Comparison of ENCODE assay signal across 21 cellular contexts in the genomic region with DNA sequence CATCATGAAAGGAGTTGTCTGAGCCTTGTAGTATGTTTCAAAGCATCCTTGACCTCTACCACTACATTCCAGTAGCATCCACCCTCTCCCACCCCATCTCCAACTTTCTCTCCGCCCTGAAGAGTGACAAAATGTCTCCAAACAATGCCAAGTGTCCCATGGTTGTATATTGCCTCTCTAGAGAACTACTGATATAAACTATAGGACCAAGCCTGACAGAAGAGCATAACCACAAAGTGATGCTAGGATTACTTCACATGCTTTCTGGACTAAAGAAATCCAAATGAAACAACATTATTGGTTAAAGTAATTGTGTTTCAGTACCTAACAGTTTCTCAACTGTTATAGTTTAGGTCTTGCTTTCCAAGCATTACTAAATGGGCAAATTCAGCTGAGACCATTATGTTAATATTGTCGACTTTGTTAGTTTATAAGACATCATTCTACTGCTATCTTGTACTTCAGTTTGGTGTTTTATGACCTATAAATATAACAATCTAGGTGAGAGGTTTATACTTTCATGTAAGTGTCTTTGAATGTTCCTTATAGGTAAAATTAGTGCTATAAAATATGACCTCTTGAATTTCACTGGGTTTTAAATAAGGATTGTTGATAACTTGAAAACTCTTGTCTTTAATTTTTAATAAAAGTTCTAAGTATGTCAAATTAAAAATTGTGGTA.
DNase-seq lines count a peak whose midpoint lies in the region; ATAC-seq, FAIRE-seq and TF ChIP-seq lines count a peak whose summit lies in the region.
"Had no signal": no experiment of that assay in that cellular context is flagged by ENCODE, and none has a peak within 500 bp of the region (broad histone marks: within the 10 kb centered on the region; RNA-seq: fewer than 3 reads in every experiment).

No MANE protein-coding gene starts in this region.

- TF ChIP-seq RAD21 in A549 (conservative IDR thresholded peaks at IDR 0.05 in 1 of 2, IDR thresholded peaks at IDR 0.05 in 1 of 2), result no peak

- H3K27me3 ChIP-seq in transverse colon (no peaks in the 10 kb centered on the region), thyroid gland (no peaks in the 10 kb centered on the region)
- H3K27me3 ChIP-seq: BLaER1 treated with 17β-estradiol and CSF1 and Interleukin-3, amounts not matched to agents 10 nM and 100 nM had no signal

- intact Hi-C loops in mucosa of descending colon (cut with DNase I, micrococcal nuclease), result no loop called here
- intact Hi-C loops in transverse colon (cut with DNase I; ENCODE audit: low total_unique reads), result no loop called here
- intact Hi-C loops in thyroid gland (cut with DNase I), result no loop called here

- ATAC-seq in A549 (no peak), mucosa of descending colon (peak; percentile 62)
- ATAC-seq: GM23338, HCT116, HepG2 had no signal

- H3K27ac Mint-ChIP-seq in nephron progenitor cell, result no peak overlapping the region
- H3K27ac Mint-ChIP-seq: B cell, GM23338, HFFc6, IgD-negative memory B cell had no signal

- no peak for TF ChIP-seq EP300 in A549 (IDR thresholded peaks at IDR 0.05)
- TF ChIP-seq EP300 in transverse colon (IDR thresholded peaks at IDR 0.05; ENCODE audit: low read depth), result no peak

- no peaks in the 10 kb centered on the region for H3K27me3 Mint-ChIP-seq in nephron progenitor cell (ENCODE audit: low read depth, poor library complexity)

- no peak for DNase-seq in A549 (ENCODE audit: low read depth in 1 of 2, low spot score in 1 of 2)
- no peak for DNase-seq in mucosa of descending colon
- DNase-seq in transverse colon, result no peak
- DNase-seq in stimulated activated CD4-positive, alpha-beta T cell treated with anti-CD3 and anti-CD28 coated beads, Interleukin-15, amount 100 ng/mL, for 24 hours, result no peak
- no peak for DNase-seq in thyroid gland
- no peak for DNase-seq in nephron progenitor cell
- DNase-seq: CD8-positive, alpha-beta memory T cell; COR-L47; H7; HFFc6; KBM-7 had no signal

- H3K9me3 Mint-ChIP-seq in nephron progenitor cell, result no peaks in the 10 kb centered on the region
- H3K9me3 Mint-ChIP-seq: CD8-positive, alpha-beta memory T cell; GM23338; HFFc6; IgD-negative memory B cell had no signal

- no peaks in the 10 kb centered on the region for H3K4me1 Mint-ChIP-seq in nephron progenitor cell
- H3K4me1 Mint-ChIP-seq: CD8-positive, alpha-beta memory T cell had no signal

- POLR2A ChIA-PET in A549 (lab: Yijun Ruan, JAX), result no interaction called here

- in situ Hi-C loops in transverse colon (cut with MboI; ENCODE audit: low pct_ligation_motif_present in 1 of 4, low pct_unique_long_range_greater_than_20kb in 1 of 4, low sequenced_read_pairs in 3 of 4), result no loop called here

- peak; percentile 13 for FAIRE-seq in A549 (lab: Jason Lieb, UNC)
- peak; percentile 53 for FAIRE-seq in colon (lab: Jason Lieb, UNC)
- FAIRE-seq: G401.6, GM12891, HepG2 had no signal

- H3K36me3 Mint-ChIP-seq in nephron progenitor cell (ENCODE audit: low read depth), result no peaks in the 10 kb centered on the region
- H3K36me3 Mint-ChIP-seq: CD8-positive, alpha-beta memory T cell; IgD-negative memory B cell had no signal

- H3K36me3 ChIP-seq in mucosa of descending colon (ENCODE audit: low read depth) (no peaks in the 10 kb centered on the region), transverse colon (no peaks in the 10 kb centered on the region), thyroid gland (no peaks in the 10 kb centered on the region)
- H3K36me3 ChIP-seq: BLaER1 treated with 17β-estradiol and CSF1 and Interleukin-3, amounts not matched to agents 10 nM and 100 nM had no signal

- TF ChIP-seq CTCF in A549 (IDR thresholded peaks at IDR 0.05), result no peak
- TF ChIP-seq CTCF in mucosa of descending colon (IDR thresholded peaks at IDR 0.05), result no peak
- TF ChIP-seq CTCF in transverse colon (IDR thresholded peaks at IDR 0.05), result no peak
- TF ChIP-seq CTCF in thyroid gland (IDR thresholded peaks at IDR 0.05), result no peak
- no peak for TF ChIP-seq CTCF in nephron progenitor cell (IDR thresholded peaks at IDR 0.05)

- H3K4me2 ChIP-seq in A549, result no peak overlapping the region
- H3K4me2 ChIP-seq: BLaER1 treated with 17β-estradiol and CSF1 and Interleukin-3, amounts not matched to agents 10 nM and 100 nM; GM23338 had no signal

- H3K4me3 ChIP-seq in A549, result no peak overlapping the region
- H3K4me3 ChIP-seq in mucosa of descending colon, result no peak overlapping the region
- H3K4me3 ChIP-seq in transverse colon, result no peak overlapping the region
- H3K4me3 ChIP-seq in thyroid gland (replicated peaks in 1 of 3), result no peak overlapping the region
- H3K4me3 ChIP-seq: BLaER1 treated with 17β-estradiol and CSF1 and Interleukin-3, amounts not matched to agents 10 nM and 100 nM; GM23338 had no signal

- H3K4me1 ChIP-seq in A549 (no peaks in the 10 kb centered on the region), mucosa of descending colon (ENCODE audit: low read depth) (peaks cover 25% of the 10 kb centered on the region), transverse colon (peaks cover 3 to 72% (median 25%) of the 10 kb centered on the region in 4 donors), thyroid gland (no peaks in the 10 kb centered on the region)
- H3K4me1 ChIP-seq: BLaER1 treated with 17β-estradiol and CSF1 and Interleukin-3, amounts not matched to agents 10 nM and 100 nM had no signal

- no peak overlapping the region for H3K27ac ChIP-seq in A549
- peak overlapping the region; percentile 43 to 62 (median 52) for H3K27ac ChIP-seq in transverse colon
- H3K27ac ChIP-seq in thyroid gland, result no peak overlapping the region
- H3K27ac ChIP-seq: 22Rv1; BLaER1 treated with 17β-estradiol and CSF1 and Interleukin-3, amounts not matched to agents 10 nM and 100 nM had no signal

- no peak overlapping the region for H3K4me3 Mint-ChIP-seq in nephron progenitor cell
- H3K4me3 Mint-ChIP-seq: B cell; CD8-positive, alpha-beta memory T cell; GM23338; HFFc6; IgD-negative memory B cell had no signal

- TF ChIP-seq POLR2A in A549 (IDR thresholded peaks at IDR 0.05; ENCODE audit: low read length), result no peak
- no peak for TF ChIP-seq POLR2A in transverse colon (IDR thresholded peaks at IDR 0.05)
- no peak for TF ChIP-seq POLR2A in thyroid gland (IDR thresholded peaks at IDR 0.05)

- H3K9me3 ChIP-seq in A549 (no peaks in the 10 kb centered on the region), mucosa of descending colon (no peaks in the 10 kb centered on the region), transverse colon (no peaks in the 10 kb centered on the region), thyroid gland (no peaks in the 10 kb centered on the region)
- H3K9me3 ChIP-seq: BLaER1 treated with 17β-estradiol and CSF1 and Interleukin-3, amounts not matched to agents 10 nM and 100 nM had no signal

- CTCF ChIA-PET in A549 (lab: Yijun Ruan, JAX), result interaction anchor here (0.6 kb wide), 2 partner anchors 424 to 545 kb away, joined by 3 to 6 read pairs; no protein-coding TSS in a partner anchor

- WGBS in A549 (ENCODE audit: missing lambda C conversion rate), result 37% methylated on average over 2 of the region's 2 CpGs
- 34 to 39% methylated on average over 2 of the region's 2 CpGs for WGBS in transverse colon (ENCODE audit: low coverage in 1 of 2), 2 donors
- WGBS in thyroid gland, 2 donors, result 56 to 66% methylated on average over 2 of the region's 2 CpGs

TF ChIP-seq in A549, 52 proteins besides CTCF, POLR2A, EP300 and RAD21:
- no peak for TF ChIP-seq FOXS1 (CRISPR knock-in tag; IDR thresholded peaks at IDR 0.05)
- TF ChIP-seq, protein P1, sequence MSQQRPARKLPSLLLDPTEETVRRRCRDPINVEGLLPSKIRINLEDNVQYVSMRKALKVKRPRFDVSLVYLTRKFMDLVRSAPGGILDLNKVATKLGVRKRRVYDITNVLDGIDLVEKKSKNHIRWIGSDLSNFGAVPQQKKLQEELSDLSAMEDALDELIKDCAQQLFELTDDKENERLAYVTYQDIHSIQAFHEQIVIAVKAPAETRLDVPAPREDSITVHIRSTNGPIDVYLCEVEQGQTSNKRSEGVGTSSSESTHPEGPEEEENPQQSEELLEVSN (IDR thresholded peaks at IDR 0.05; ENCODE audit: borderline replicate concordance, low read depth), result no peak

Comparison
In these comparisons a context has a peak if more than half of its experiments do, and no peak if none do; other contexts are left out.
1. H3K27ac ChIP-seq: peak in transverse colon (4 of 4); none in A549 (0 of 2) and thyroid gland (0 of 3).